ENCODE assay signal across 8 cellular contexts in genomic region chr15:77419050-77419835, GRCh38. TPM values are rescaled to one million over a fixed set of nuclear protein-coding genes. Genes with fewer than 3 reads are reported as not detected.
DNase-seq lines count a peak whose midpoint lies in the region; ATAC-seq and TF ChIP-seq lines count a peak whose summit lies in the region.

No MANE protein-coding gene starts in this region.

- H3K4me3 ChIP-seq in GM12864 (ENCODE audit: low read depth, low read length) (peak overlapping the region; percentile 68), OCI-LY1 (ENCODE audit: low read depth, low read length, poor library complexity, severe bottlenecking) (peak overlapping the region; percentile 75), gastroesophageal sphincter (peak overlapping the region; percentile 83 to 98), thymus (ENCODE audit: low read length) (peak overlapping the region; percentile 90)

- ATAC-seq in gastroesophageal sphincter = no peak

- POLR2A ChIA-PET in HEK293T (lab: Yijun Ruan, JAX) = interaction anchor here (0.7 to 1.4 kb wide), 3 partner anchors 10 to 446 kb away, joined by 3 to 5 read pairs (median 4); no protein-coding TSS in a partner anchor

- no peak overlapping the region for H2AFZ ChIP-seq in OCI-LY1 (ENCODE audit: low read length)

- TF ChIP-seq CTCF in GM12864 (IDR thresholded peaks at IDR 0.05; ENCODE audit: low read depth, low read length, missing control alignments) (peak; percentile 9), OCI-LY1 (IDR thresholded peaks at IDR 0.05; ENCODE audit: low read length) (peak; percentile 16), gastroesophageal sphincter (IDR thresholded peaks at IDR 0.05) (peak in 2 of 4 experiments; percentile 7 to 56)

- H3K27ac ChIP-seq in OCI-LY1 (ENCODE audit: low read depth, low read length, poor library complexity, severe bottlenecking) (no peak overlapping the region), gastroesophageal sphincter (peak overlapping the region; percentile 87 to 96 (median 94)), thymus (ENCODE audit: low read depth) (peak overlapping the region; percentile 82)

- no peaks in the 10 kb centered on the region for H3K9me2 ChIP-seq in OCI-LY1 (ENCODE audit: low read depth, low read length)

- no peak for TF ChIP-seq POLR2A in gastroesophageal sphincter (IDR thresholded peaks at IDR 0.05)

- peak overlapping the region; percentile 60 for H3K9ac ChIP-seq in OCI-LY1 (ENCODE audit: low read length)

- CTCF ChIA-PET in HEK293T (lab: Yijun Ruan, JAX) = interaction anchor here (0.5 to 1.5 kb wide), 6 partner anchors 24 to 552 kb away, joined by 3 to 7 read pairs (median 3); no protein-coding TSS in a partner anchor

- DNase-seq in GM12864 (ENCODE audit: low read depth) (no peak), HEK293T (ENCODE audit: extremely low spot score) (peak; percentile 57), activated gamma-delta T cell treated with Interleukin-2 at 50 U/mL for 16 hours (peak; percentile 20), nucleus accumbens (lab: John Stamatoyannopoulos, UW) (peak in 39 of 56 donors; percentile 13 to 72 (median 44)), NCI-H1436 (lab: John Stamatoyannopoulos, UW) (no peak)

- H3K27me3 ChIP-seq in OCI-LY1 (ENCODE audit: insufficient read depth, low read length) = no peaks in the 10 kb centered on the region
- H3K27me3 ChIP-seq in gastroesophageal sphincter = no peaks in the 10 kb centered on the region
- H3K27me3 ChIP-seq in thymus (ENCODE audit: control insufficient read depth, insufficient read depth) = no peaks in the 10 kb centered on the region

- H3F3A ChIP-seq in OCI-LY1 (ENCODE audit: insufficient read depth, low read length) = no peaks in the 10 kb centered on the region

- H3K4me1 ChIP-seq in OCI-LY1 (ENCODE audit: insufficient read depth, low read length, severe bottlenecking) (peaks cover 33% of the 10 kb centered on the region), gastroesophageal sphincter (peaks cover 18 to 70% (median 26%) of the 10 kb centered on the region in 3 donors), thymus (ENCODE audit: control insufficient read depth, insufficient read depth, low read length) (peaks cover 6% of the 10 kb centered on the region)

- TF ChIP-seq EP300 in gastroesophageal sphincter (IDR thresholded peaks at IDR 0.05) = no peak

- WGBS in gastroesophageal sphincter (ENCODE audit: low coverage in 1 of 2), 2 donors = 0% methylated on average over 13 to 27 of the region's 71 CpGs
- 1% methylated on average over 71 of the region's 71 CpGs for WGBS in thymus

- H3K9me3 ChIP-seq in OCI-LY1 (ENCODE audit: low read length) = no peaks in the 10 kb centered on the region
- no peaks in the 10 kb centered on the region for H3K9me3 ChIP-seq in gastroesophageal sphincter
- no peaks in the 10 kb centered on the region for H3K9me3 ChIP-seq in thymus (ENCODE audit: control insufficient read depth)

- peaks cover 3% of the 10 kb centered on the region; the same call in 1 of the 2 replicates for H4K20me1 ChIP-seq in OCI-LY1 (ENCODE audit: insufficient read depth, low read length)

- peak overlapping the region; percentile 72 for H3K4me2 ChIP-seq in OCI-LY1 (ENCODE audit: low read length)

- peaks cover 32% of the 10 kb centered on the region for H3K79me2 ChIP-seq in OCI-LY1 (ENCODE audit: insufficient read depth, low read length)

- H3K36me3 ChIP-seq in OCI-LY1 (ENCODE audit: insufficient read depth, low read length) = no peaks in the 10 kb centered on the region
- no peaks in the 10 kb centered on the region for H3K36me3 ChIP-seq in gastroesophageal sphincter
- no peaks in the 10 kb centered on the region for H3K36me3 ChIP-seq in thymus (ENCODE audit: control insufficient read depth, insufficient read depth)

TF ChIP-seq in HEK293T, 16 proteins besides CTCF, POLR2A, EP300 and RAD21:
- TF ChIP-seq LEF1 (IDR thresholded peaks at IDR 0.05; ENCODE audit: borderline replicate concordance) (no peak), PKNOX1 (IDR thresholded peaks at IDR 0.05) (no peak), HDGF (IDR thresholded peaks at IDR 0.05; ENCODE audit: borderline replicate concordance) (no peak), SUZ12 (IDR thresholded peaks at IDR 0.05) (no peak), L3MBTL2 (conservative IDR thresholded peaks at IDR 0.05) (no peak)

RNA-seq across cellular contexts. Expression of gene PEAK1, which starts 0.7 kb away (rescaled TPM):
- 100 to 1,000 TPM in 2 of 4 donors, 10 to 100 TPM in 2; 59.5 to 170 (median 91.6) TPM for total RNA-seq in gastroesophageal sphincter
- polyA plus RNA-seq in thymus = 4.7 TPM

RNA-seq across cellular contexts. Expression of gene HMG20A, which starts 1.4 kb away (rescaled TPM):
- 10 to 100 TPM; 23.2 to 47.9 (median 33.2) TPM for total RNA-seq in gastroesophageal sphincter
- polyA plus RNA-seq in thymus = 25.8 TPM

Comparison
In these comparisons a context has a peak if more than half of its experiments do, and no peak if none do; other contexts are left out.
1. DNase-seq: peak in HEK293T (single experiment), activated gamma-delta T cell treated with Interleukin-2 at 50 U/mL for 16 hours (single experiment) and nucleus accumbens (39 of 56); none in GM12864 (single experiment) and NCI-H1436 (single experiment).
2. Peak in every context shown above with its lines, with median percentiles within 50 percentile points of each other: H3K4me3 ChIP-seq.